In genomic region chr12:49866859-49867579, GRCh38 we compare ENCODE assay signal across 1 cellular context.
TF ChIP-seq lines count a peak whose summit lies in the region.

No MANE protein-coding gene starts in this region.

TF ChIP-seq in HepG2, 621 proteins besides CTCF, POLR2A, EP300 and RAD21:
- TF ChIP-seq PAXIP1 (CRISPR knock-in tag; conservative IDR thresholded peaks at IDR 0.05) (no peak), ZMAT5 (CRISPR knock-in tag; IDR thresholded peaks at IDR 0.05; ENCODE audit: borderline replicate concordance, low read depth) (no peak), HOXD1 (CRISPR knock-in tag; IDR thresholded peaks at IDR 0.05) (no peak), ZSCAN30 (CRISPR knock-in tag; IDR thresholded peaks at IDR 0.05) (no peak), YY1 (IDR thresholded peaks at IDR 0.05; ENCODE audit: insufficient read depth, insufficient replicate concordance, low read depth, low read length) (peak; percentile 17), KDM2A (CRISPR knock-in tag; IDR thresholded peaks at IDR 0.05; ENCODE audit: borderline replicate concordance, low read depth) (peak; percentile 54; the same call in 1 of the 2 replicates), MAX (IDR thresholded peaks at IDR 0.05) (0 out of 2 replicates have a peak, but pooled peaks have one; percentile 15), HMGXB4 (CRISPR knock-in tag; IDR thresholded peaks at IDR 0.05; ENCODE audit: borderline replicate concordance in 1 of 2, low read depth in 1 of 2) (0 out of 4 replicates have a peak, but pooled peaks have one; percentile 28 to 29), HNF1B (CRISPR knock-in tag; IDR thresholded peaks at IDR 0.05) (peak; percentile 27; the same call in 1 of the 2 replicates), HNF4A (CRISPR knock-in tag; IDR thresholded peaks at IDR 0.05) (no peak), ZNF101 (CRISPR knock-in tag; IDR thresholded peaks at IDR 0.05; ENCODE audit: borderline replicate concordance, low read depth) (no peak), ZNF687 (CRISPR knock-in tag; IDR thresholded peaks at IDR 0.05) (peak; percentile 42; the same call in 1 of the 2 replicates), HNRNPL (IDR thresholded peaks at IDR 0.05; ENCODE audit: low read depth, low read length) (0 out of 2 replicates have a peak, but pooled peaks have one; percentile 21), POGZ (CRISPR knock-in tag; IDR thresholded peaks at IDR 0.05) (0 out of 2 replicates have a peak, but pooled peaks have one; percentile 23), PATZ1 (CRISPR knock-in tag; IDR thresholded peaks at IDR 0.05) (peak; percentile 44; the same call in 1 of the 2 replicates), XRCC5 (optimal IDR thresholded peaks at IDR 0.05; ENCODE audit: low read length) (peak; percentile 60), BORCS8-MEF2B (CRISPR knock-in tag; IDR thresholded peaks at IDR 0.05) (peak; percentile 15; the same call in 1 of the 2 replicates), FOSL2 (CRISPR knock-in tag; IDR thresholded peaks at IDR 0.05) (peak; percentile 23; the same call in 1 of the 2 replicates), IRF2 (CRISPR knock-in tag; IDR thresholded peaks at IDR 0.05) (no peak), STAG1 (CRISPR knock-in tag; IDR thresholded peaks at IDR 0.05) (peak; percentile 84), AHR (CRISPR knock-in tag; IDR thresholded peaks at IDR 0.05) (0 out of 2 replicates have a peak, but pooled peaks have one; percentile 37), MIER2 (CRISPR knock-in tag; IDR thresholded peaks at IDR 0.05) (no peak), PITX1 (CRISPR knock-in tag; IDR thresholded peaks at IDR 0.05) (peak; percentile 27; the same call in 1 of the 2 replicates), SP2 (CRISPR knock-in tag; IDR thresholded peaks at IDR 0.05) (no peak), LCORL (IDR thresholded peaks at IDR 0.05) (no peak), LCORL (CRISPR knock-in tag; IDR thresholded peaks at IDR 0.05) (peak; percentile 38; the same call in 1 of the 2 replicates), ZNF556 (CRISPR knock-in tag; IDR thresholded peaks at IDR 0.05; ENCODE audit: borderline replicate concordance) (no peak), ZFX (CRISPR knock-in tag; IDR thresholded peaks at IDR 0.05; ENCODE audit: low read depth) (peak; percentile 50), HNRNPK (IDR thresholded peaks at IDR 0.05; ENCODE audit: low read depth, low read length, poor library complexity, severe bottlenecking) (no peak), SOX6 (IDR thresholded peaks at IDR 0.05) (no peak), SOX6 (CRISPR knock-in tag; IDR thresholded peaks at IDR 0.05) (0 out of 2 replicates have a peak, but pooled peaks have one; percentile 11), ZFP91 (CRISPR knock-in tag; IDR thresholded peaks at IDR 0.05; ENCODE audit: borderline replicate concordance) (peak; percentile 28; the same call in 1 of the 2 replicates), ZNF232 (CRISPR knock-in tag; IDR thresholded peaks at IDR 0.05; ENCODE audit: borderline replicate concordance) (no peak), DZIP1 (CRISPR knock-in tag; IDR thresholded peaks at IDR 0.05) (no peak), SMC3 (IDR thresholded peaks at IDR 0.05; ENCODE audit: low read length) (peak; percentile 58), MXI1 (IDR thresholded peaks at IDR 0.05; ENCODE audit: borderline replicate concordance, low read depth, low read length) (0 out of 3 replicates have a peak, but pooled peaks have one; percentile 20), ATRX (CRISPR knock-in tag; IDR thresholded peaks at IDR 0.05; ENCODE audit: borderline replicate concordance) (no peak), SP5 (CRISPR knock-in tag; IDR thresholded peaks at IDR 0.05; ENCODE audit: borderline replicate concordance, low read depth) (0 out of 2 replicates have a peak, but pooled peaks have one; percentile 19), ZNF550 (CRISPR knock-in tag; IDR thresholded peaks at IDR 0.05; ENCODE audit: borderline replicate concordance) (no peak)
TF ChIP-seq in HepG2: peak in this region for 22.
